In the genomic region with DNA sequence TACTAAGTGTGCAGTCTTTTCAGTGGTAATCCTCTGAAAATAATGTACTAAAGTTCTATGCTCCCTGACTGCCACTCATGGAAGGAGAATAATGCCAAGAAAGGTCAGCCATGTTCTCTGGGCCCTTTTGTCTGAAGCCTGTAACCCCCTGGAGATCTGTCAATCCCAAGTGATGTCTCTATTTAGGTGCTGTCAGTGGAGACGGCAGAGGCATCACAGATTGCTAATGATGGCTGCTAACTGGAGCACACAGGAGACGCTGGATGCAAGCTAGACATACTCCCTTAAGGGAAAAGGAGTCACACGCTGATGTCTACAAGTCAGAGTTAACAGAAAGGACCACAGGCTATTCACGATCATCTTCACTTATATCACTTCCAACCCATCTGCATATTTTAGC, we compare ENCODE assay signal across 18 cellular contexts.
"Had no signal": no experiment of that assay in that cellular context is flagged by ENCODE, and none has a peak within 500 bp of the region (broad histone marks: within the 10 kb centered on the region; RNA-seq: fewer than 3 reads in every experiment).

No MANE protein-coding gene starts in this region.

- ATAC-seq: heart left ventricle; left lobe of liver; naive thymus-derived CD4-positive, alpha-beta T cell; right lobe of liver; stimulated activated effector memory CD8-positive, alpha-beta T cell treated with anti-CD3 and anti-CD28 coated beads, Interleukin-12 subunit alpha, Interleukin-12 subunit beta, amount 100 ng/mL, for 72 hours; upper lobe of right lung had no signal

- H3K9me3 Mint-ChIP-seq: stimulated activated effector memory CD8-positive, alpha-beta T cell treated with anti-CD3 and anti-CD28 coated beads, Interleukin-12 subunit alpha, Interleukin-12 subunit beta, amount 100 ng/mL, for 72 hours; stimulated activated naive CD8-positive, alpha-beta T cell treated with anti-CD3 and anti-CD28 coated beads, Interleukin-15, Interleukin-2, amounts not matched to agents 100 ng/mL and 50 ng/mL, for 24 hours had no signal

- DNase-seq: colonic mucosa; dermis blood vessel endothelial cell; erythroblast; foreskin melanocyte; heart left ventricle; islet precursor cell; mammary epithelial cell; naive thymus-derived CD4-positive, alpha-beta T cell; right lobe of liver; stimulated activated CD4-positive, alpha-beta T cell treated with anti-CD3 and anti-CD28 coated beads, Interleukin-4, amount 100 ng/mL, for 1 hour; stimulated activated CD8-positive, alpha-beta memory T cell treated with anti-CD3 and anti-CD28 coated beads, Interleukin-4, amount 100 ng/mL, for 48 hours; tibial artery; upper lobe of right lung had no signal

- H3K27ac Mint-ChIP-seq: naive thymus-derived CD4-positive, alpha-beta T cell; stimulated activated effector memory CD8-positive, alpha-beta T cell treated with anti-CD3 and anti-CD28 coated beads, Interleukin-12 subunit alpha, Interleukin-12 subunit beta, amount 100 ng/mL, for 72 hours; stimulated activated naive CD8-positive, alpha-beta T cell treated with anti-CD3 and anti-CD28 coated beads, Interleukin-15, Interleukin-2, amounts not matched to agents 100 ng/mL and 50 ng/mL, for 24 hours had no signal

- H3K9me3 ChIP-seq: colonic mucosa, prostate gland, right lobe of liver, tibial artery, upper lobe of right lung had no signal

- H3K4me1 Mint-ChIP-seq: naive thymus-derived CD4-positive, alpha-beta T cell; stimulated activated effector memory CD8-positive, alpha-beta T cell treated with anti-CD3 and anti-CD28 coated beads, Interleukin-12 subunit alpha, Interleukin-12 subunit beta, amount 100 ng/mL, for 72 hours had no signal

- H2AFZ ChIP-seq: parathyroid adenoma had no signal

- H3K36me3 ChIP-seq: colonic mucosa, prostate gland, right lobe of liver had no signal

- H3K27me3 Mint-ChIP-seq: naive thymus-derived CD4-positive, alpha-beta T cell; stimulated activated naive CD8-positive, alpha-beta T cell treated with anti-CD3 and anti-CD28 coated beads, Interleukin-15, Interleukin-2, amounts not matched to agents 100 ng/mL and 50 ng/mL, for 24 hours had no signal

- H3K4me3 ChIP-seq: colonic mucosa, heart left ventricle, prostate gland, right lobe of liver, tibial artery, upper lobe of right lung had no signal

- H3K27ac ChIP-seq: colonic mucosa, heart left ventricle, parathyroid adenoma, prostate gland, right lobe of liver, tibial artery, upper lobe of right lung had no signal

- H3K4me1 ChIP-seq: colonic mucosa, heart left ventricle, parathyroid adenoma, prostate gland, right lobe of liver, tibial artery, upper lobe of right lung had no signal

- H3K4me3 Mint-ChIP-seq: naive thymus-derived CD4-positive, alpha-beta T cell; stimulated activated effector memory CD8-positive, alpha-beta T cell treated with anti-CD3 and anti-CD28 coated beads, Interleukin-12 subunit alpha, Interleukin-12 subunit beta, amount 100 ng/mL, for 72 hours; stimulated activated naive CD8-positive, alpha-beta T cell treated with anti-CD3 and anti-CD28 coated beads, Interleukin-15, Interleukin-2, amounts not matched to agents 100 ng/mL and 50 ng/mL, for 24 hours had no signal

- H3K9ac ChIP-seq: parathyroid adenoma had no signal

- H3K27me3 ChIP-seq: colonic mucosa, heart left ventricle, right lobe of liver, tibial artery, upper lobe of right lung had no signal
